29 cellular contexts compared by ENCODE assay signal in genomic region chr4:172652369-172652768, GRCh38.
"Had no signal": no experiment of that assay in that cellular context is flagged by ENCODE, and none has a peak within 500 bp of the region (broad histone marks: within the 10 kb centered on the region; RNA-seq: fewer than 3 reads in every experiment).

No MANE protein-coding gene starts in this region.

- H3K4me3 Mint-ChIP-seq: activated T-cell treated with anti-CD3 and anti-CD28 coated beads, Interleukin-2, amount 50 U/mL, for 72 hours; central memory CD8-positive, alpha-beta T cell; natural killer cell treated with Interleukin-12 subunit alpha and Interleukin-12 subunit beta and Interleukin-15 and Interleukin-18, amount 100 ng/mL, for 72 hours; T-helper 2 cell treated with Interferon-gamma antibody and Interleukin-4, amounts not matched to agents 5 μg/mL and 100 μg/mL, for 36 hours had no signal

- H3K27me3 Mint-ChIP-seq: central memory CD8-positive, alpha-beta T cell; natural killer cell treated with Interleukin-12 subunit alpha and Interleukin-12 subunit beta and Interleukin-15 and Interleukin-18, amount 100 ng/mL, for 72 hours had no signal

- H3K9ac ChIP-seq: parathyroid adenoma had no signal

- H3K27ac ChIP-seq: epithelial cell of prostate, esophagus squamous epithelium, left ventricle myocardium inferior, parathyroid adenoma, right atrium auricular region, testis had no signal

- H3K9me3 ChIP-seq: esophagus squamous epithelium, left ventricle myocardium inferior, mucosa of descending colon, right atrium auricular region, testis, transverse colon had no signal

- H3K27me3 ChIP-seq: esophagus squamous epithelium, right atrium auricular region, testis, transverse colon had no signal

- H3K4me1 ChIP-seq: esophagus squamous epithelium, left ventricle myocardium inferior, parathyroid adenoma, right atrium auricular region, testis had no signal

- H3K36me3 Mint-ChIP-seq: activated naive CD4-positive, alpha-beta T cell treated with anti-CD3 and anti-CD28 coated beads, Interleukin-2, amount 50 U/mL, for 72 hours had no signal

- H3K36me3 ChIP-seq: esophagus squamous epithelium, left ventricle myocardium inferior, right atrium auricular region, transverse colon had no signal

- H3K4me3 ChIP-seq: esophagus squamous epithelium, left ventricle myocardium inferior, lung, mucosa of descending colon, right atrium auricular region, smooth muscle cell, testis, transverse colon had no signal

- H3K4me1 Mint-ChIP-seq: central memory CD8-positive, alpha-beta T cell had no signal

- FAIRE-seq: bronchial epithelial cell, colon, endometrium had no signal

- DNase-seq: activated CD4-positive, alpha-beta T cell treated with anti-CD3 and anti-CD28 coated beads for 4 hours; activated CD4-positive, alpha-beta T cell treated with anti-CD3 and anti-CD28 coated beads, Interleukin-2, amount 50 U/mL, for 4 hours; activated naive CD4-positive, alpha-beta T cell; activated T-cell treated with anti-CD3 and anti-CD28 coated beads for 4 hours; activated T-cell treated with anti-CD3 and anti-CD28 coated beads, Interleukin-2, amount 50 U/mL, for 72 hours; anterior cingulate cortex; dermis blood vessel endothelial cell; effector CD4-positive, alpha-beta T cell; esophagus squamous epithelium; foreskin melanocyte; islet precursor cell; left ventricle myocardium inferior; mesendoderm; mucosa of descending colon; stimulated activated naive CD4-positive, alpha-beta T cell treated with Interleukin-2 at 50 U/mL for 16 hours; testis; transverse colon had no signal

- ATAC-seq: activated naive CD4-positive, alpha-beta T cell treated with anti-CD3 and anti-CD28 coated beads, Interleukin-2, amount 50 U/mL, for 72 hours; activated T-cell treated with anti-CD3 and anti-CD28 coated beads, Interleukin-2, amount 50 U/mL, for 72 hours; natural killer cell treated with Interleukin-12 subunit alpha and Interleukin-12 subunit beta and Interleukin-15 and Interleukin-18, amount 100 ng/mL, for 72 hours had no signal

- H3K9me3 Mint-ChIP-seq: activated T-cell treated with anti-CD3 and anti-CD28 coated beads, Interleukin-2, amount 50 U/mL, for 72 hours had no signal

- H3K27ac Mint-ChIP-seq: activated naive CD4-positive, alpha-beta T cell treated with anti-CD3 and anti-CD28 coated beads, Interleukin-2, amount 50 U/mL, for 72 hours; activated T-cell treated with anti-CD3 and anti-CD28 coated beads, Interleukin-2, amount 50 U/mL, for 72 hours; natural killer cell treated with Interleukin-12 subunit alpha and Interleukin-12 subunit beta and Interleukin-15 and Interleukin-18, amount 100 ng/mL, for 72 hours; T-helper 2 cell treated with Interferon-gamma antibody and Interleukin-4, amounts not matched to agents 5 μg/mL and 100 μg/mL, for 36 hours had no signal
